In the genomic region with DNA sequence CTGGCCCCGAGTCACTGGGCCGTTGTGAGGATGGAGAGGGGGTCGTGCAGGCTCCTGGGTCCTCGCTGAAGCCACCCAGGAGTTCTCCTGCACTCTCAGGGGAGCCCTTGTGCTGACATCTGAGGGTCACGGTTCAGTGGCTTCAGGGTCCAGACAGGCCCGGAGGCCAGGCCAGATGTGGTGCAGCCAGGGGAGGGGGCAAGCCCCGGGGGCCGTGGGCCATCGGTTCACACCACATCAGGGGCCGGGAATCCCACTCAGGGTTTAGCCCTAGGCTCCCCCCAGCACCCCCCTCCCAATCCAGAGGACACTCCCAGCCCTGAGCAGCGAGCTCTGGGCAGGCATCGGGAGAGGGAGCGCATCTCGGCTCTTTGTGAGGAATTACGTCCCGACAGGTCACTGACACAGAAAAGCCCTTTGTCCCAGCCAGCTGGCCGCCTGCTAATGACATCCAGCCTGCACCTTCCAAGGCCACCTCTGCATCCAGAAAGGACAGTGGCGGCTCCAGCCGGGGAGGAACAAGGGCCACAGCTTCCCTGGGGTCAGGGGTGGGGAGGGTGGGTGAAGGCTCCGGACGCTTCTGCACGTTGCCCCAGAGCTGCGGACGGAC, we compare ENCODE assay signal across 26 cellular contexts. TPM values are rescaled to one million over a fixed set of nuclear protein-coding genes. Genes with fewer than 3 reads are reported as not detected.
"Had no signal": no experiment of that assay in that cellular context is flagged by ENCODE, and none has a peak within 500 bp of the region (broad histone marks: within the 10 kb centered on the region; RNA-seq: fewer than 3 reads in every experiment).

No MANE protein-coding gene starts in this region.

- H3K9me3 Mint-ChIP-seq: activated CD4-positive, alpha-beta memory T cell treated with anti-CD3 and anti-CD28 coated beads for 36 hours; activated CD4-positive, alpha-beta T cell treated with anti-CD3 and anti-CD28 coated beads, Interleukin-2, amount 10 ng/mL, durations not matched to agents 7 days and 5 days; activated naive CD4-positive, alpha-beta T cell treated with anti-CD3 and anti-CD28 coated beads for 36 hours; activated T-cell treated with anti-CD3 and anti-CD28 coated beads, Interleukin-2, amount 50 U/mL, for 4 hours had no signal

- H3K27me3 ChIP-seq: brain microvascular endothelial cell had no signal

- FAIRE-seq: astrocyte had no signal

- ATAC-seq: activated T-cell treated with anti-CD3 and anti-CD28 coated beads, Interleukin-2, amount 50 U/mL, for 4 hours had no signal

- H3K36me3 Mint-ChIP-seq: activated CD4-positive, alpha-beta memory T cell treated with anti-CD3 and anti-CD28 coated beads for 36 hours; activated naive CD8-positive, alpha-beta T cell had no signal

- H3K27ac Mint-ChIP-seq: activated CD4-positive, alpha-beta memory T cell treated with anti-CD3 and anti-CD28 coated beads for 36 hours; activated CD4-positive, alpha-beta T cell treated with anti-CD3 and anti-CD28 coated beads, Interleukin-2, amount 10 ng/mL, durations not matched to agents 7 days and 5 days; activated naive CD4-positive, alpha-beta T cell treated with anti-CD3 and anti-CD28 coated beads for 36 hours; activated naive CD8-positive, alpha-beta T cell had no signal

- H3K36me3 ChIP-seq: brain microvascular endothelial cell, cardiac muscle cell had no signal

- H3K4me3 Mint-ChIP-seq: activated CD4-positive, alpha-beta memory T cell treated with anti-CD3 and anti-CD28 coated beads for 36 hours; activated CD4-positive, alpha-beta T cell treated with anti-CD3 and anti-CD28 coated beads, Interleukin-2, amount 10 ng/mL, durations not matched to agents 7 days and 5 days; activated naive CD4-positive, alpha-beta T cell treated with anti-CD3 and anti-CD28 coated beads for 36 hours; activated naive CD8-positive, alpha-beta T cell; activated T-cell treated with anti-CD3 and anti-CD28 coated beads, Interleukin-2, amount 50 U/mL, for 4 hours had no signal

- H3K4me3 ChIP-seq: cardiac muscle cell, PC-9, SK-N-MC had no signal

- DNase-seq: activated CD4-positive, alpha-beta memory T cell treated with anti-CD3 and anti-CD28 coated beads for 36 hours; activated CD4-positive, alpha-beta T cell treated with anti-CD3 and anti-CD28 coated beads, Interleukin-2, amount 10 ng/mL, durations not matched to agents 7 days and 5 days; activated CD4-positive, CD25-positive, alpha-beta regulatory T cell; activated CD8-positive, alpha-beta memory T cell treated with anti-CD3 and anti-CD28 coated beads for 24 hours; activated effector memory CD4-positive, alpha-beta T cell treated with anti-CD3 and anti-CD28 coated beads, Interleukin-2, amount 50 U/mL, for 16 hours; activated naive CD4-positive, alpha-beta T cell treated with anti-CD3 and anti-CD28 coated beads for 36 hours; activated T-cell treated with anti-CD3 and anti-CD28 coated beads, Interleukin-2, amount 50 U/mL, for 4 hours; amygdala; brain microvascular endothelial cell; NCI-H1048; NCI-H146; NCI-H2081 treated with DMSO at 0.1 percent for 48 hours; NCI-H446 treated with DMSO at 0.1 percent for 48 hours; NCI-H524 treated with DMSO at 0.1 percent for 48 hours; NCI-H748 treated with DMSO at 0.1 percent for 48 hours; PC-9; SIG-M5; T-helper 1 cell had no signal

- H3K4me1 Mint-ChIP-seq: activated CD4-positive, alpha-beta T cell treated with anti-CD3 and anti-CD28 coated beads, Interleukin-2, amount 10 ng/mL, durations not matched to agents 7 days and 5 days had no signal

- H3K4me2 ChIP-seq: PC-9 had no signal

- H3K27ac ChIP-seq: brain microvascular endothelial cell, cardiac muscle cell, PC-9, SK-N-MC, VCaP had no signal

- H2AFZ ChIP-seq: PC-9 had no signal

RNA-seq across cellular contexts. Expression of a gene that starts 6.4 kb away (rescaled TPM):
- total RNA-seq: activated CD4-positive, alpha-beta memory T cell treated with anti-CD3 and anti-CD28 coated beads for 36 hours; activated CD4-positive, alpha-beta T cell treated with anti-CD3 and anti-CD28 coated beads, Interleukin-2, amount 10 ng/mL, durations not matched to agents 7 days and 5 days; activated naive CD4-positive, alpha-beta T cell treated with anti-CD3 and anti-CD28 coated beads for 36 hours; activated T-cell treated with anti-CD3 and anti-CD28 coated beads, Interleukin-2, amount 50 U/mL, for 4 hours; LHCN-M2; M059J; PC-9; T-helper 2 cell treated with Interferon-gamma antibody and Interleukin-4, amounts not matched to agents 100 ng/mL and 5 ng/mL, for 36 hours had no signal
- polyA plus RNA-seq: cardiac muscle cell had no signal
